Comparison of ENCODE assay signal across 9 cellular contexts in the genomic region with DNA sequence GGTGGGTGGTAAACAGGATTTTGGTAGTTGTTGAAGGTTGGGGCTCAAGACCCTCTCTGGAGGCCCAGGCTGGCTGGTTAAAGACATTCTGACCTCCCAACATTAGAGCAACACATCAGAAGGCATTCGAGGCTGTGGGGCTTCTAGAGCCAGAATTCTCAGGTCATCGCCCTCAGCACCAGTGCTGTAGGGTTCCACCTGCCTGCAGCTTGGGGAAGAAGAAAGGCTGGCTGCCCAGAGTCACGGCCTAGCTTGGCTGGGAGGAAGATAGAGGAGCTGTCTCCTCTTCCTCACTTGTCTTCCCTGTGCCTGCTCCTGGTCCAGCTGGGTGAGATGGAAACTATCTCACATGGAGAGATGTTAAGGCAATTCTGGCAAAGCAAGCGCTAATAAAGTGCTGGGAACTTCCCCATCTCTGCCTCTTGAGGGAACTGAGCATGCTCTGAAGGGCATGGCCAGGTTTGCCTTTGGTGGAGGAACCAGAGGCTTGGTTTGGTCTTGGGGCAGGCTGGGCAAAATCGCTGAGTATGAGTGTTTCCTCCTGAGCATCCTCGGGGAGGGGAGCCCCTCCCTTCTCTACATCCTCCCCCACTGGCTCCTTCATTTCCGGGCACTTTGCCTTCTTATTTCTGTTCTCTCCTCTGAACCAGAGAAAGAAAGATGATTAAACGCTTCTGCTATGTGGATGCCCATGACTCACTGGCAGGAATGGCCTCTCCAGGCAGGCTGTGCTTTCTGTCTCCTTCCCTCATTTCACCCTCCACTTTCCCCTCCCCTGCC.
DNase-seq lines count a peak whose midpoint lies in the region; ATAC-seq, FAIRE-seq and TF ChIP-seq lines count a peak whose summit lies in the region.
"Had no signal": no experiment of that assay in that cellular context is flagged by ENCODE, and none has a peak within 500 bp of the region (broad histone marks: within the 10 kb centered on the region; RNA-seq: fewer than 3 reads in every experiment).

No MANE protein-coding gene starts in this region.

- H3K9me3 ChIP-seq in right cardiac atrium (ENCODE audit: control insufficient read depth, low read length) (no peaks in the 10 kb centered on the region), skeletal muscle tissue (ENCODE audit: control insufficient read depth in 3 of 3, low read length in 3 of 3) (no peaks in the 10 kb centered on the region)

- peak; percentile 85 for DNase-seq in H54 (ENCODE audit: insufficient read length, low spot score)
- DNase-seq in amniotic stem cell (lab: John Stamatoyannopoulos, UW): peak; percentile 90
- peak; percentile 59 to 70 (median 64) for DNase-seq in right cardiac atrium
- no peak for DNase-seq in activated naive CD4-positive, alpha-beta T cell (lab: John Stamatoyannopoulos, UW)
- DNase-seq: central memory CD4-positive, alpha-beta T cell had no signal

- peak; percentile 88 to 92 for ATAC-seq in right cardiac atrium
- ATAC-seq in HG03159 (IDR thresholded peaks at IDR 0.05; ENCODE audit: unreplicated experiment): no peak
- ATAC-seq in HG03571 (IDR thresholded peaks at IDR 0.05; ENCODE audit: unreplicated experiment): no peak
- no peak for ATAC-seq in GM21390 (IDR thresholded peaks at IDR 0.05; ENCODE audit: unreplicated experiment)

- H3K4me1 ChIP-seq in right cardiac atrium (ENCODE audit: control insufficient read depth, insufficient read depth, low read length) (peaks cover 8% of the 10 kb centered on the region), skeletal muscle tissue (ENCODE audit: control insufficient read depth in 3 of 3, insufficient read depth in 3 of 3, low read length in 3 of 3) (peaks cover 46 to 73% (median 64%) of the 10 kb centered on the region in 3 donors)

- H3K9ac ChIP-seq in skeletal muscle tissue (ENCODE audit: low read depth in 1 of 3, low read length in 3 of 3): peak overlapping the region in 2 of 3 donors; percentile 24 to 80

- H3K27ac ChIP-seq in right cardiac atrium (ENCODE audit: low read length): peak overlapping the region; percentile 92
- peak overlapping the region; percentile 89 for H3K27ac ChIP-seq in skeletal muscle tissue (ENCODE audit: low read depth, low read length)

- H3K27me3 ChIP-seq in right cardiac atrium (ENCODE audit: control insufficient read depth, insufficient read depth) (no peaks in the 10 kb centered on the region), skeletal muscle tissue (ENCODE audit: control insufficient read depth in 3 of 3, insufficient read depth in 3 of 3, low read length in 3 of 3) (no peaks in the 10 kb centered on the region)

- TF ChIP-seq POLR2A in H54 (IDR thresholded peaks at IDR 0.05; ENCODE audit: low read depth, low read length): peak; percentile 29; the same call in 1 of the 2 replicates

- FAIRE-seq in H54 (lab: Jason Lieb, UNC): peak; percentile 36

- intact Hi-C loops in right cardiac atrium (cut with DNase I): no loop called here

- no peaks in the 10 kb centered on the region for H3K36me3 ChIP-seq in skeletal muscle tissue (ENCODE audit: control insufficient read depth in 3 of 3, insufficient read depth in 3 of 3, low read length in 3 of 3)

- H3K4me3 ChIP-seq in right cardiac atrium (ENCODE audit: low read length) (no peak overlapping the region), skeletal muscle tissue (ENCODE audit: low read length in 3 of 3) (peak overlapping the region in 1 of 3 donors; percentile 8)

- WGBS in right cardiac atrium: 33% methylated on average over 8 of the region's 8 CpGs

Comparison
In these comparisons a context has a peak if more than half of its experiments do, and no peak if none do; other contexts are left out.
1. DNase-seq: peak in H54 (single experiment), amniotic stem cell (single experiment) and right cardiac atrium (3 of 3); none in activated naive CD4-positive, alpha-beta T cell (0 of 4).
2. ATAC-seq: peak in right cardiac atrium (2 of 2); none in HG03159 (single experiment), HG03571 (single experiment) and GM21390 (single experiment).